ENCODE assay signal across 38 cellular contexts in genomic region chr12:93261505-93262094, GRCh38.
"Had no signal": no experiment of that assay in that cellular context is flagged by ENCODE, and none has a peak within 500 bp of the region (broad histone marks: within the 10 kb centered on the region; RNA-seq: fewer than 3 reads in every experiment).

No MANE protein-coding gene starts in this region.

- H3K36me3 Mint-ChIP-seq: activated CD4-positive, alpha-beta memory T cell treated with anti-CD3 and anti-CD28 coated beads for 36 hours; brain had no signal

- H3K27me3 ChIP-seq: cardiac muscle cell had no signal

- H3K4me3 ChIP-seq: cardiac muscle cell had no signal

- H3K27ac Mint-ChIP-seq: activated B cell treated with CpG ODN at 0.5 μM for 24 hours; activated CD4-positive, alpha-beta memory T cell treated with anti-CD3 and anti-CD28 coated beads for 36 hours; activated naive CD4-positive, alpha-beta T cell treated with anti-CD3 and anti-CD28 coated beads for 36 hours; activated naive CD8-positive, alpha-beta T cell; activated naive CD8-positive, alpha-beta T cell treated with anti-CD3 and anti-CD28 coated beads, Interleukin-2, amount 50 U/mL, for 24 hours; activated T-helper 1 cell treated with anti-CD3 and anti-CD28 coated beads, Interleukin-12 subunit alpha, Interleukin-12 subunit beta, Interleukin-2, Interleukin-4 antibody, amounts not matched to agents 30 ng/mL and 10 ng/mL and 1 ng/mL, durations not matched to agents 14 hours and 24 hours and 36 hours; brain had no signal

- H3K4me1 Mint-ChIP-seq: activated B cell treated with CpG ODN at 0.5 μM for 24 hours; activated naive CD8-positive, alpha-beta T cell treated with anti-CD3 and anti-CD28 coated beads, Interleukin-2, amount 50 U/mL, for 24 hours; brain; central memory CD8-positive, alpha-beta T cell had no signal

- DNase-seq: activated B cell treated with CpG ODN at 0.5 μM for 24 hours; activated CD4-positive, alpha-beta memory T cell treated with anti-CD3 and anti-CD28 coated beads for 36 hours; activated CD4-positive, alpha-beta T cell treated with anti-CD3 and anti-CD28 coated beads for 4 hours; activated CD4-positive, alpha-beta T cell treated with anti-CD3 and anti-CD28 coated beads, Interleukin-2, amount 50 U/mL, for 1 hour; activated CD4-positive, CD25-positive, alpha-beta regulatory T cell treated with anti-CD3 and anti-CD28 coated beads, Interleukin-2, amount 50 U/mL, for 72 hours; activated CD8-positive, alpha-beta memory T cell treated with anti-CD3 and anti-CD28 coated beads, Interleukin-2, amount 50 U/mL, for 4 hours; activated gamma-delta T cell treated with Interleukin-2 at 50 U/mL for 16 hours; activated naive CD4-positive, alpha-beta T cell treated with anti-CD3 and anti-CD28 coated beads for 36 hours; activated naive CD8-positive, alpha-beta T cell treated with anti-CD3 and anti-CD28 coated beads, Interleukin-2, amount 50 U/mL, for 24 hours; activated T-cell treated with anti-CD3 and anti-CD28 coated beads for 4 hours; activated T-cell treated with anti-CD3 and anti-CD28 coated beads, Interleukin-2, amount 50 U/mL, for 4 hours; anterior cingulate cortex; Kasumi-1; MM.1S; MV-4-11; NCI-H1092; NCI-H1417; NCI-H1930; NCI-H2081 treated with DMSO at 0.1 percent for 48 hours; NCI-H226; NCI-H446 treated with DMSO at 0.1 percent for 48 hours; NCI-H524; NCI-H69; NCI-H82; SIG-M5; SW 1271; T-helper 1 cell; T-helper 2 cell; T-helper 9 cell had no signal

- H3K27ac ChIP-seq: cardiac muscle cell, RWPE1, VCaP had no signal

- FAIRE-seq: RCC 7860 had no signal

- H3K36me3 ChIP-seq: cardiac muscle cell had no signal

- H3K27me3 Mint-ChIP-seq: activated naive CD8-positive, alpha-beta T cell had no signal

- H3K9me3 Mint-ChIP-seq: activated B cell treated with CpG ODN at 0.5 μM for 24 hours; activated CD4-positive, alpha-beta memory T cell treated with anti-CD3 and anti-CD28 coated beads for 36 hours; activated naive CD4-positive, alpha-beta T cell treated with anti-CD3 and anti-CD28 coated beads for 36 hours; activated T-cell treated with anti-CD3 and anti-CD28 coated beads, Interleukin-2, amount 50 U/mL, for 4 hours; activated T-helper 1 cell treated with anti-CD3 and anti-CD28 coated beads, Interleukin-12 subunit alpha, Interleukin-12 subunit beta, Interleukin-2, Interleukin-4 antibody, amounts not matched to agents 30 ng/mL and 10 ng/mL and 1 ng/mL, durations not matched to agents 14 hours and 24 hours and 36 hours; central memory CD8-positive, alpha-beta T cell had no signal

- H3K4me3 Mint-ChIP-seq: activated B cell treated with CpG ODN at 0.5 μM for 24 hours; activated CD4-positive, alpha-beta memory T cell treated with anti-CD3 and anti-CD28 coated beads for 36 hours; activated naive CD4-positive, alpha-beta T cell treated with anti-CD3 and anti-CD28 coated beads for 36 hours; activated naive CD8-positive, alpha-beta T cell; activated naive CD8-positive, alpha-beta T cell treated with anti-CD3 and anti-CD28 coated beads, Interleukin-2, amount 50 U/mL, for 24 hours; activated T-cell treated with anti-CD3 and anti-CD28 coated beads, Interleukin-2, amount 50 U/mL, for 4 hours; activated T-helper 1 cell treated with anti-CD3 and anti-CD28 coated beads, Interleukin-12 subunit alpha, Interleukin-12 subunit beta, Interleukin-2, Interleukin-4 antibody, amounts not matched to agents 30 ng/mL and 10 ng/mL and 1 ng/mL, durations not matched to agents 14 hours and 24 hours and 36 hours; brain; central memory CD8-positive, alpha-beta T cell had no signal

- ATAC-seq: activated naive CD8-positive, alpha-beta T cell treated with anti-CD3 and anti-CD28 coated beads, Interleukin-2, amount 50 U/mL, for 24 hours; activated T-cell treated with anti-CD3 and anti-CD28 coated beads, Interleukin-2, amount 50 U/mL, for 4 hours; Right ventricle myocardium inferior had no signal
